29 cellular contexts compared by ENCODE assay signal in the genomic region with DNA sequence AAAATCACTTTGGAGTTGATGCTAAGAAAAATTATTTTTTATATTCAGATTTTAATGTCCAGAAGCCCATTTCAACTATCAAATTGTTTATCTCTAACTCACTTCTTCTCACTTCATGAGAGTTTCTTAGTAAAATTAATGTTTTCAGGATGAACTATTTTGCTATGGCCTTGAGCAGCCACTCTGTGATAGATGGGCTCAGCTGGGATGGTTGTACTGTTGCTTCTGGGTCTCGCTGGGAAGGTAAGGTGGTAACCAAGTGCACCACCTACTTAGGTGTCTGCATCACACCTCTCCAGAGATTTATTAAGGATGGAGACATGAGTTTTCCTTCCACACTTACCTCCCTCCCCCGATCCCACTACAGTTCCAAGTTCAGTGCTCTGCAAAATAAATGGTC.
"Had no signal": no experiment of that assay in that cellular context is flagged by ENCODE, and none has a peak within 500 bp of the region (broad histone marks: within the 10 kb centered on the region; RNA-seq: fewer than 3 reads in every experiment).

No MANE protein-coding gene starts in this region.

- H3K36me3 ChIP-seq: colonic mucosa, esophagus muscularis mucosa, esophagus squamous epithelium, gastrocnemius medialis, gastroesophageal sphincter, heart left ventricle, heart right ventricle had no signal

- DNase-seq: colonic mucosa; cortex of kidney; dermis blood vessel endothelial cell; dorsolateral prefrontal cortex; effector CD4-positive, alpha-beta T cell; effector CD8-positive, alpha-beta T cell; effector memory CD4-positive, alpha-beta T cell; effector memory CD8-positive, alpha-beta T cell; endodermal cell; erythroblast; esophagus squamous epithelium; foreskin fibroblast; foreskin keratinocyte; foreskin melanocyte; gastrocnemius medialis; glutamatergic neuron; head of caudate nucleus; heart left ventricle; heart right ventricle had no signal

- H3K4me3 ChIP-seq: colonic mucosa, coronary artery, dorsolateral prefrontal cortex, esophagus muscularis mucosa, esophagus squamous epithelium, gastrocnemius medialis, gastroesophageal sphincter, heart left ventricle, heart right ventricle had no signal

- H3K27ac ChIP-seq: colonic mucosa, coronary artery, epithelial cell of prostate, esophagus muscularis mucosa, esophagus squamous epithelium, foreskin keratinocyte, gastrocnemius medialis, gastroesophageal sphincter, heart left ventricle, heart right ventricle had no signal

- H3K27ac Mint-ChIP-seq: dendritic cell treated with granulocyte-macrophage colony-stimulating factor and Interleukin-4, amounts not matched to agents 40 ng/mL and 50 ng/mL, for 4 days; effector memory CD8-positive, alpha-beta T cell; endodermal cell had no signal

- FAIRE-seq: colon, endometrium, endothelial cell of umbilical vein, frontal cortex had no signal

- H3K4me1 ChIP-seq: colonic mucosa, esophagus muscularis mucosa, esophagus squamous epithelium, foreskin keratinocyte, gastrocnemius medialis, gastroesophageal sphincter, heart left ventricle, heart right ventricle had no signal

- ATAC-seq: effector memory CD8-positive, alpha-beta T cell; esophagus mucosa; foreskin keratinocyte; gastrocnemius medialis; gastroesophageal sphincter; heart left ventricle; heart right ventricle had no signal

- H3K4me3 Mint-ChIP-seq: dendritic cell treated with granulocyte-macrophage colony-stimulating factor and Interleukin-4, amounts not matched to agents 40 ng/mL and 50 ng/mL, for 4 days; effector memory CD8-positive, alpha-beta T cell; endodermal cell had no signal

- H3K4me1 Mint-ChIP-seq: endodermal cell had no signal

- H3K9me3 ChIP-seq: colonic mucosa, gastrocnemius medialis had no signal

- H3K27me3 ChIP-seq: colonic mucosa, gastrocnemius medialis had no signal
